15 cellular contexts compared by ENCODE assay signal in genomic region chr22:38192475-38192863, GRCh38. TPM values are rescaled to one million over a fixed set of nuclear protein-coding genes. Genes with fewer than 3 reads are reported as not detected.
A peak's percentile ranks its signal among the peaks of the same experiment; 100 is the strongest.
DNase-seq lines count a peak whose midpoint lies in the region; ATAC-seq, FAIRE-seq and TF ChIP-seq lines count a peak whose summit lies in the region.
"Had no signal": no experiment of that assay in that cellular context is flagged by ENCODE, and none has a peak within 500 bp of the region (broad histone marks: within the 10 kb centered on the region; RNA-seq: fewer than 3 reads in every experiment).

No MANE protein-coding gene starts in this region.

- no peak for ATAC-seq in HepG2
- ATAC-seq in gastrocnemius medialis: peak; percentile 49 to 83
- ATAC-seq: PC-3 had no signal

- CTCF ChIA-PET in Calu3 (lab: Charles Lee): interaction anchor here (1.0 to 1.1 kb wide), 2 partner anchors 11 to 25 kb away, joined by 3 to 4 read pairs; partner anchors contain the start of gene PLA2G6
- CTCF ChIA-PET in HepG2 (lab: Yijun Ruan, JAX; ENCODE audit: low intra/inter-chr PET ratio, low total read pairs): no interaction called here
- CTCF ChIA-PET in activated CD4-positive, alpha-beta memory T cell treated with anti-CD3 and anti-CD28 coated beads for 36 hours (lab: Charles Lee): interaction anchor here (0.9 kb wide), 1 partner anchor 78 kb away, joined by 7 read pairs; no protein-coding TSS in a partner anchor

- no peaks in the 10 kb centered on the region for H3K36me3 ChIP-seq in adipocyte (ENCODE audit: control insufficient read depth, insufficient read depth, low read length, severe bottlenecking)
- H3K36me3 ChIP-seq in HepG2 (replicated peaks in 1 of 2; ENCODE audit: control insufficient read depth in 1 of 2, insufficient read depth in 2 of 2, low read length in 2 of 2): no peaks in the 10 kb centered on the region
- H3K36me3 ChIP-seq in gastrocnemius medialis: no peaks in the 10 kb centered on the region
- H3K36me3 ChIP-seq: SJCRH30 had no signal

- TF ChIP-seq POLR2A in HepG2 (IDR thresholded peaks at IDR 0.05; ENCODE audit: insufficient read depth in 1 of 2, low read depth in 2 of 2, low read length in 2 of 2) (no peak), gastrocnemius medialis (IDR thresholded peaks at IDR 0.05) (peak; percentile 29 to 46)

- peaks cover 26% of the 10 kb centered on the region for H3K4me1 Mint-ChIP-seq in Calu3 (ENCODE audit: low read depth, unreplicated experiment)
- peaks cover 3% of the 10 kb centered on the region for H3K4me1 Mint-ChIP-seq in activated CD4-positive, alpha-beta memory T cell treated with anti-CD3 and anti-CD28 coated beads for 36 hours (ENCODE audit: low read depth)

- no peak overlapping the region for H2AFZ ChIP-seq in HepG2 (ENCODE audit: low read length)

- peak overlapping the region; percentile 6 for H3K27ac ChIP-seq in HepG2 (ENCODE audit: extremely low read length, insufficient read depth, low read length)
- H3K27ac ChIP-seq in gastrocnemius medialis: peak overlapping the region; percentile 5 to 75 (median 44)
- H3K27ac ChIP-seq: SJCRH30 had no signal

- BruUV-seq in Calu3 (replicated peaks; lab: Mats Ljungman, UMichigan) (no TSS peak), HepG2 (replicated peaks; lab: Mats Ljungman, UMichigan) (no TSS peak)

- 44% methylated on average over 3 of the region's 3 CpGs for WGBS in HepG2 (ENCODE audit: low lambda C conversion rate)

- in situ Hi-C loops in HepG2 (cut with HindIII; ENCODE audit: extremely low pct_ligation_motif_present, low pct_unique_long_range_greater_than_20kb) (no loop called here), gastrocnemius medialis (cut with MboI; ENCODE audit: low sequenced_read_pairs in 4 of 4) (no loop called here)

- peak overlapping the region; percentile 1 for H3K27ac Mint-ChIP-seq in Calu3 (ENCODE audit: unreplicated experiment)
- no peak overlapping the region for H3K27ac Mint-ChIP-seq in activated CD4-positive, alpha-beta memory T cell treated with anti-CD3 and anti-CD28 coated beads for 36 hours

- no peaks in the 10 kb centered on the region for H3K27me3 Mint-ChIP-seq in Calu3 (ENCODE audit: unreplicated experiment)
- peaks cover 3% of the 10 kb centered on the region for H3K27me3 Mint-ChIP-seq in activated CD4-positive, alpha-beta memory T cell treated with anti-CD3 and anti-CD28 coated beads for 36 hours

- H3K4me3 ChIP-seq in adipocyte (ENCODE audit: low read length) (no peak overlapping the region), HepG2 (replicated peaks in 1 of 3; ENCODE audit: insufficient read depth in 1 of 3, low read depth in 2 of 3, low read length in 3 of 3) (no peak overlapping the region; a peak in 1 of 6 replicates), gastrocnemius medialis (no peak overlapping the region)
- H3K4me3 ChIP-seq: SJCRH30 had no signal

- no peaks in the 10 kb centered on the region for H3K36me3 Mint-ChIP-seq in Calu3 (ENCODE audit: insufficient read depth, unreplicated experiment)
- H3K36me3 Mint-ChIP-seq in activated CD4-positive, alpha-beta memory T cell treated with anti-CD3 and anti-CD28 coated beads for 36 hours: no peaks in the 10 kb centered on the region

- H3K9me3 ChIP-seq in adipocyte (ENCODE audit: control insufficient read depth, low read length) (no peaks in the 10 kb centered on the region), HepG2 (ENCODE audit: low read length) (no peaks in the 10 kb centered on the region), gastrocnemius medialis (no peaks in the 10 kb centered on the region)
- H3K9me3 ChIP-seq: SJCRH30 had no signal

- peak overlapping the region; percentile 52 for H3K9ac ChIP-seq in adipocyte (ENCODE audit: low read length)
- no peak overlapping the region for H3K9ac ChIP-seq in HepG2 (ENCODE audit: insufficient read depth, low read depth, low read length)

- no peaks in the 10 kb centered on the region for H3K27me3 ChIP-seq in adipocyte (replicated peaks; ENCODE audit: control insufficient read depth, insufficient read depth, low read length)
- no peaks in the 10 kb centered on the region for H3K27me3 ChIP-seq in HepG2 (ENCODE audit: control insufficient read depth in 1 of 2, insufficient read depth in 2 of 2, low read length in 2 of 2)
- H3K27me3 ChIP-seq in gastrocnemius medialis: no peaks in the 10 kb centered on the region
- H3K27me3 ChIP-seq: SJCRH30 had no signal

- TF ChIP-seq RAD21 in HepG2 (CRISPR knock-in tag; IDR thresholded peaks at IDR 0.05): no peak

- H3K4me1 ChIP-seq in adipocyte (ENCODE audit: control insufficient read depth, insufficient read depth, low read length) (peaks cover 47% of the 10 kb centered on the region), HepG2 (ENCODE audit: insufficient read depth, low read length) (peaks cover 72% of the 10 kb centered on the region), gastrocnemius medialis (peaks cover 11 to 25% of the 10 kb centered on the region in 2 donors)

- intact Hi-C loops in Calu3 (cut with micrococcal nuclease; ENCODE audit: unreplicated experiment): no loop called here
- intact Hi-C loops in HepG2 (cut with micrococcal nuclease; ENCODE audit: unreplicated experiment): no loop called here
- intact Hi-C loops in gastrocnemius medialis (cut with DNase I; ENCODE audit: low total_unique reads): loop anchor here (1.0 kb wide), 1 partner anchor 16 kb away; no protein-coding TSS in a partner anchor
- intact Hi-C loops in activated CD4-positive, alpha-beta memory T cell treated with anti-CD3 and anti-CD28 coated beads for 36 hours (cut with micrococcal nuclease): no loop called here

- H4K20me1 ChIP-seq in HepG2 (ENCODE audit: insufficient read depth, low read length): no peaks in the 10 kb centered on the region

- no peak for DNase-seq in Calu3
- DNase-seq in adipocyte (ENCODE audit: low read depth): no peak
- DNase-seq in HepG2 (ENCODE audit: low spot score): no peak
- peak in 1 of 2 donors; percentile 70 for DNase-seq in gastrocnemius medialis
- DNase-seq in NCI-H446 treated with DMSO at 0.1 percent for 48 hours (lab: John Stamatoyannopoulos, UW): no peak
- DNase-seq in activated CD4-positive, alpha-beta memory T cell treated with anti-CD3 and anti-CD28 coated beads for 36 hours: no peak
- no peak for DNase-seq in stimulated activated naive CD4-positive, alpha-beta T cell treated with Interleukin-2 at 50 U/mL for 16 hours (lab: John Stamatoyannopoulos, UW)
- DNase-seq: AML-193, COR-L47, NCI-H187 treated with DMSO at 0.1 percent for 48 hours, NCI-H345, NCI-H69, PC-3, SJCRH30 had no signal

- no peak overlapping the region for H3K4me3 Mint-ChIP-seq in Calu3 (ENCODE audit: low read depth, unreplicated experiment)
- H3K4me3 Mint-ChIP-seq in activated CD4-positive, alpha-beta memory T cell treated with anti-CD3 and anti-CD28 coated beads for 36 hours: no peak overlapping the region

- no peak for FAIRE-seq in HepG2 (lab: Jason Lieb, UNC)
- FAIRE-seq: H54 had no signal

- peak overlapping the region; percentile 45 for H3K4me2 ChIP-seq in HepG2 (ENCODE audit: low read depth, low read length)

- POLR2A ChIA-PET in HepG2 (lab: Yijun Ruan, JAX): interaction anchor here (1.3 to 2.1 kb wide), 4 partner anchors 9 to 26 kb away, joined by 3 to 8 read pairs (median 5); partner anchors contain the start of genes MAFF and PLA2G6
- POLR2A ChIA-PET in activated CD4-positive, alpha-beta memory T cell treated with anti-CD3 and anti-CD28 coated beads for 36 hours (lab: Charles Lee): no interaction called here

- no peaks in the 10 kb centered on the region for H3K9me3 Mint-ChIP-seq in Calu3 (ENCODE audit: low read depth, unreplicated experiment)
- H3K9me3 Mint-ChIP-seq in activated CD4-positive, alpha-beta memory T cell treated with anti-CD3 and anti-CD28 coated beads for 36 hours: no peaks in the 10 kb centered on the region

- no peaks in the 10 kb centered on the region for H3K79me2 ChIP-seq in HepG2 (ENCODE audit: insufficient read depth, low read length)

- no peak for TF ChIP-seq CTCF in Calu3 (IDR thresholded peaks at IDR 0.05; ENCODE audit: unreplicated experiment)
- TF ChIP-seq CTCF in HepG2 (CRISPR knock-in tag; IDR thresholded peaks at IDR 0.05): no peak
- TF ChIP-seq CTCF in gastrocnemius medialis (IDR thresholded peaks at IDR 0.05 in 4 of 5, conservative IDR thresholded peaks at IDR 0.05 in 1 of 5): no peak

- TF ChIP-seq EP300 in HepG2 (IDR thresholded peaks at IDR 0.05; ENCODE audit: low read depth in 2 of 2, low read length in 2 of 2) (no peak), HepG2 (CRISPR knock-in tag; IDR thresholded peaks at IDR 0.05; ENCODE audit: borderline replicate concordance) (no peak)

RNA-seq across cellular contexts. Expression of gene MAFF, which starts 9.3 kb away (rescaled TPM):
- total RNA-seq in Calu3 (2022) (62.4 and 64.8 TPM in 2 replicates), HepG2 (2016; rRNA removed; fragmentation: Illumina TruSeq; extraction: Trizol) (3.1 and 5.4 TPM in 2 replicates), gastrocnemius medialis (100 to 1,000 TPM in 1 of 4 donors, 10 to 100 TPM in 3; 19.3 to 448 (median 33.4) TPM)
- total RNA-seq in HepG2 (2016; cell fraction: cytosol; rRNA removed; fragmentation: Illumina TruSeq; extraction: Trizol; ENCODE audit: low read depth): 1.1 and 1.3 TPM in 2 replicates
- 3.7 and 5.5 TPM in 2 replicates for total RNA-seq in HepG2 (2016; cell fraction: insoluble cytoplasmic fraction; rRNA removed; fragmentation: Illumina TruSeq; extraction: Trizol)
- 2.3 and 2.5 TPM in 2 replicates for total RNA-seq in HepG2 (2016; cell fraction: membrane; rRNA removed; fragmentation: Illumina TruSeq; extraction: Trizol)
- total RNA-seq in HepG2 (2016; cell fraction: nucleus; rRNA removed; fragmentation: Illumina TruSeq; extraction: Trizol): 4.4 and 6.4 TPM in 2 replicates
- 14.3 and 17.1 TPM in 2 replicates for polyA plus RNA-seq in HepG2 (2011; rRNA removed)
- 15.6 and 18.3 TPM in 2 replicates for polyA plus RNA-seq in HepG2 (2011; cell fraction: cytosol; rRNA removed)
- polyA plus RNA-seq in HepG2 (2011; cell fraction: nucleus; rRNA removed): 15.7 and 16.6 TPM in 2 replicates
- polyA plus RNA-seq in HepG2 (2012): 12.4 and 26.2 TPM in 2 replicates
- 0.70 and 0.71 TPM in 2 replicates for polyA plus RNA-seq in HepG2 (2016; cell fraction: cytosol; fragmentation: Illumina TruSeq; extraction: Trizol; ENCODE audit: low read depth)
- polyA plus RNA-seq in HepG2 (2016; cell fraction: insoluble cytoplasmic fraction; fragmentation: Illumina TruSeq; extraction: Trizol; ENCODE audit: low read depth): 3.5 and 3.7 TPM in 2 replicates
- 1.2 and 1.9 TPM in 2 replicates for polyA plus RNA-seq in HepG2 (2016; cell fraction: membrane; fragmentation: Illumina TruSeq; extraction: Trizol; ENCODE audit: low read depth)
- polyA plus RNA-seq in HepG2 (2016; cell fraction: nucleus; fragmentation: Illumina TruSeq; extraction: Trizol; ENCODE audit: insufficient read depth, low read depth): 7.1 and 7.9 TPM in 2 replicates
- 2.5 and 12.3 TPM in 2 replicates for polyA minus RNA-seq in HepG2 (2011; rRNA and poly(A)+ RNA removed; ENCODE audit: low replicate concordance)
- polyA minus RNA-seq in HepG2 (2011; cell fraction: cytosol; rRNA and poly(A)+ RNA removed): 11.3 and 12.8 TPM in 2 replicates
- polyA minus RNA-seq in HepG2 (2011; cell fraction: nucleus; rRNA and poly(A)+ RNA removed): 7.3 and 8.1 TPM in 2 replicates
- total RNA-seq in activated CD4-positive, alpha-beta memory T cell treated with anti-CD3 and anti-CD28 coated beads for 36 hours: 10 to 100 TPM; 15.5 to 15.9 TPM

RNA-seq across cellular contexts. Expression of gene PLA2G6, which starts 10.8 kb away (rescaled TPM):
- total RNA-seq in Calu3 (2022) (43.5 and 44.0 TPM in 2 replicates), HepG2 (2016; rRNA removed; fragmentation: Illumina TruSeq; extraction: Trizol) (1.8 and 4.8 TPM in 2 replicates), gastrocnemius medialis (10 to 100 TPM in 2 of 4 donors, 1 to 10 TPM in 2; 9.1 to 19.5 (median 12.1) TPM)
- total RNA-seq in HepG2 (2016; cell fraction: cytosol; rRNA removed; fragmentation: Illumina TruSeq; extraction: Trizol; ENCODE audit: low read depth): 0.61 and 0.71 TPM in 2 replicates
- 1.9 and 5.2 TPM in 2 replicates for total RNA-seq in HepG2 (2016; cell fraction: insoluble cytoplasmic fraction; rRNA removed; fragmentation: Illumina TruSeq; extraction: Trizol)
- 1.3 TPM in 2 replicates for total RNA-seq in HepG2 (2016; cell fraction: membrane; rRNA removed; fragmentation: Illumina TruSeq; extraction: Trizol)
- 8.4 and 11.2 TPM in 2 replicates for total RNA-seq in HepG2 (2016; cell fraction: nucleus; rRNA removed; fragmentation: Illumina TruSeq; extraction: Trizol)
- polyA plus RNA-seq in HepG2 (2011; rRNA removed): 11.5 and 12.3 TPM in 2 replicates
- 2.7 and 3.9 TPM in 2 replicates for polyA plus RNA-seq in HepG2 (2011; cell fraction: cytosol; rRNA removed)
- polyA plus RNA-seq in HepG2 (2011; cell fraction: nucleus; rRNA removed): 73.3 and 101 TPM in 2 replicates
- 6.5 and 7.3 TPM in 2 replicates for polyA plus RNA-seq in HepG2 (2012)
- 0.44 and 0.53 TPM in 2 replicates for polyA plus RNA-seq in HepG2 (2016; cell fraction: cytosol; fragmentation: Illumina TruSeq; extraction: Trizol; ENCODE audit: low read depth)
- polyA plus RNA-seq in HepG2 (2016; cell fraction: insoluble cytoplasmic fraction; fragmentation: Illumina TruSeq; extraction: Trizol; ENCODE audit: low read depth): 0.96 and 1.7 TPM in 2 replicates
- 0.88 and 1.6 TPM in 2 replicates for polyA plus RNA-seq in HepG2 (2016; cell fraction: membrane; fragmentation: Illumina TruSeq; extraction: Trizol; ENCODE audit: low read depth)
- polyA plus RNA-seq in HepG2 (2016; cell fraction: nucleus; fragmentation: Illumina TruSeq; extraction: Trizol; ENCODE audit: insufficient read depth, low read depth): 22.2 and 23.2 TPM in 2 replicates
- polyA minus RNA-seq in HepG2 (2011; rRNA and poly(A)+ RNA removed; ENCODE audit: low replicate concordance): 27.4 and 36.9 TPM in 2 replicates
- polyA minus RNA-seq in HepG2 (2011; cell fraction: cytosol; rRNA and poly(A)+ RNA removed): 2.6 and 3.8 TPM in 2 replicates
- polyA minus RNA-seq in HepG2 (2011; cell fraction: nucleus; rRNA and poly(A)+ RNA removed): 21.3 and 31.8 TPM in 2 replicates
- 10 to 100 TPM; 63.7 to 69.5 TPM for total RNA-seq in activated CD4-positive, alpha-beta memory T cell treated with anti-CD3 and anti-CD28 coated beads for 36 hours

Comparison
In these comparisons a context has a peak if more than half of its experiments do, and no peak if none do; other contexts are left out.
1. POLR2A ChIP-seq: peak in gastrocnemius medialis (2 of 2); none in HepG2 (0 of 2).